ENCODE assay signal across 9 cellular contexts in genomic region chr2:104853401-104853925, GRCh38. TPM values are rescaled to one million over a fixed set of nuclear protein-coding genes. Genes with fewer than 3 reads are reported as not detected.
DNase-seq lines count a peak whose midpoint lies in the region; ATAC-seq and TF ChIP-seq lines count a peak whose summit lies in the region.
"Had no signal": no experiment of that assay in that cellular context is flagged by ENCODE, and none has a peak within 500 bp of the region (broad histone marks: within the 10 kb centered on the region; RNA-seq: fewer than 3 reads in every experiment).

No MANE protein-coding gene starts in this region.

- no peaks in the 10 kb centered on the region for H3K79me2 ChIP-seq in OCI-LY3 (ENCODE audit: low read length)

- no peak overlapping the region for H2AFZ ChIP-seq in OCI-LY3 (ENCODE audit: low read depth, low read length)

- H3K4me3 ChIP-seq in OCI-LY3 (ENCODE audit: low read length) (peak overlapping the region; percentile 77; the same call in 1 of the 2 replicates), esophagus squamous epithelium (peak overlapping the region in 3 of 4 donors; percentile 30 to 66 (median 43)), skeletal muscle cell (ENCODE audit: low read depth, low read length) (peak overlapping the region; percentile 32)

- DNase-seq in esophagus squamous epithelium (lab: John Stamatoyannopoulos, UW): no peak
- DNase-seq in skeletal muscle cell (ENCODE audit: low read depth): no peak
- no peak for DNase-seq in MCF 10A (ENCODE audit: unreplicated experiment)
- no peak for DNase-seq in mesenteric fat pad (ENCODE audit: low spot score)
- DNase-seq in UCSD-AML1 (lab: John Stamatoyannopoulos, UW; ENCODE audit: unreplicated experiment): no peak

- H3K9me3 ChIP-seq in ES-I3 (ENCODE audit: control insufficient read depth, insufficient read depth, low read length) (no peaks in the 10 kb centered on the region), OCI-LY3 (ENCODE audit: insufficient read depth, low read length) (no peaks in the 10 kb centered on the region), esophagus squamous epithelium (no peaks in the 10 kb centered on the region)

- H3K4me1 ChIP-seq in ES-I3 (ENCODE audit: insufficient read depth, low read length) (peaks cover 12% of the 10 kb centered on the region; the same call in 1 of the 2 replicates), OCI-LY3 (ENCODE audit: low read length) (peaks cover 26% of the 10 kb centered on the region), esophagus squamous epithelium (peaks cover 24 to 64% (median 30%) of the 10 kb centered on the region in 3 donors)

- H3K27me3 Mint-ChIP-seq in MCF 10A (ENCODE audit: insufficient read depth, unreplicated experiment): peaks cover 58% of the 10 kb centered on the region

- H3K4me2 ChIP-seq in OCI-LY3 (ENCODE audit: low read length): peak overlapping the region; percentile 81

- intact Hi-C loops in esophagus squamous epithelium (cut with DNase I): no loop called here
- intact Hi-C loops in MCF 10A (cut with micrococcal nuclease): no loop called here

- H3K36me3 Mint-ChIP-seq in MCF 10A (ENCODE audit: insufficient read depth, unreplicated experiment): no peaks in the 10 kb centered on the region

- no peaks in the 10 kb centered on the region for H4K20me1 ChIP-seq in OCI-LY3 (ENCODE audit: insufficient read depth, low read length)

- WGBS in esophagus squamous epithelium, 2 donors: 6 to 7% methylated on average over 22 to 24 of the region's 37 CpGs

- no peak for TF ChIP-seq CTCF in OCI-LY3 (IDR thresholded peaks at IDR 0.05; ENCODE audit: low read depth, low read length)
- TF ChIP-seq CTCF in esophagus squamous epithelium (IDR thresholded peaks at IDR 0.05): no peak
- TF ChIP-seq CTCF in MCF 10A (IDR thresholded peaks at IDR 0.05; ENCODE audit: unreplicated experiment): no peak

- CTCF ChIA-PET in MCF 10A (lab: Yijun Ruan, JAX): interaction anchor here (0.6 kb wide), 1 partner anchor 726 kb away, joined by 4 read pairs; no protein-coding TSS in a partner anchor

- BruUV-seq in MCF 10A (replicated peaks; lab: Mats Ljungman, UMichigan): no TSS peak

- H3K4me1 Mint-ChIP-seq in MCF 10A (ENCODE audit: insufficient read depth, unreplicated experiment): peaks cover 11% of the 10 kb centered on the region

- H3K27me3 ChIP-seq in OCI-LY3 (ENCODE audit: low read depth, low read length) (peaks cover 31% of the 10 kb centered on the region), esophagus squamous epithelium (peaks cover 45 to 99% (median 56%) of the 10 kb centered on the region in 4 donors)

- peak overlapping the region; percentile 48; the same call in 1 of the 2 replicates for H3K9ac ChIP-seq in ES-I3 (ENCODE audit: low read depth, low read length)
- no peak overlapping the region for H3K9ac ChIP-seq in OCI-LY3 (ENCODE audit: low read length)

- H3K27ac Mint-ChIP-seq in MCF 10A (ENCODE audit: low read depth, unreplicated experiment): no peak overlapping the region

- no peak for TF ChIP-seq POLR2A in esophagus squamous epithelium (IDR thresholded peaks at IDR 0.05)

- POLR2A ChIA-PET in MCF 10A (lab: Yijun Ruan, JAX): no interaction called here

- ATAC-seq in GM19035 (IDR thresholded peaks at IDR 0.05; ENCODE audit: unreplicated experiment): no peak
- ATAC-seq: esophagus mucosa had no signal

- no peaks in the 10 kb centered on the region for H3K9me3 Mint-ChIP-seq in MCF 10A (ENCODE audit: unreplicated experiment)

- H3K27ac ChIP-seq in OCI-LY3 (ENCODE audit: low read length): no peak overlapping the region
- no peak overlapping the region for H3K27ac ChIP-seq in esophagus squamous epithelium

- H3K36me3 ChIP-seq in ES-I3 (ENCODE audit: insufficient read depth, low read length): no peaks in the 10 kb centered on the region
- no peaks in the 10 kb centered on the region for H3K36me3 ChIP-seq in OCI-LY3 (replicated peaks; ENCODE audit: low read depth, low read length)
- no peaks in the 10 kb centered on the region for H3K36me3 ChIP-seq in esophagus squamous epithelium

- H3K4me3 Mint-ChIP-seq in MCF 10A (ENCODE audit: unreplicated experiment): no peak overlapping the region

RNA-seq across cellular contexts. Expression of gene POU3F3, which starts 0.5 kb away (rescaled TPM):
- total RNA-seq in esophagus squamous epithelium: under 1 TPM in 1 of 4 donors, not detected in 3; 0.09 TPM
- total RNA-seq in MCF 10A (2022): not detected in 2 replicates
- not detected for total RNA-seq in mesenteric fat pad
- total RNA-seq: esophagus mucosa had no signal
